ENCODE assay signal across 15 cellular contexts in the genomic region with DNA sequence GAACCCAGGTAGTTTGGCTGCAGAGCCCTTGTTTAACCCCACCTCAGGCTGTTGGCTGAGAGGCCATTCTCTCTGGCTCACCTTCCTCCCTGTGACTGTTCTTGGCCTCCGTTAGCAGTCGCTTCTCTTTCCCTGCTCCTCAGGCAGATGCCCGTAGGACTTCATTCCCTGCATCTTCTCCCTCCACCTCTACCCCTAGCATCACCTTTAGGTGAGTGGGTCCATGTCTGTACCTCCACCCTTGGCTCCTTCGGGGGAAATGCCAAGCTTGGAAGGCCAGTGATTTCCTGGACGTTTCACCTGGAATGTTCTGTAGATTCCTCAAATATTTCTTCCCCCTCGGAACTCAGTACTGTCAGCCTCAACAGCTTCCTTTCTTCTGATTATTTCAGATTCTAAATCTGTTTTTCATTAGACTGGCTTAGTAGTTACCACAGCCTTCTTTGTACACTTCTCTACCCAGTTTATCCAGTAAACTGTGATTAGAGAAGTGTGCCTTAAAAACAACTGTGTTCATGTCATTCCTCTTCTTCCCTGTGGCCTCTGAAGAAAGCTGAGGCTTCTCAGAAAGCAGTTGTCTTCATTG.
DNase-seq lines count a peak whose midpoint lies in the region; ATAC-seq and TF ChIP-seq lines count a peak whose summit lies in the region.
"Had no signal": no experiment of that assay in that cellular context is flagged by ENCODE, and none has a peak within 500 bp of the region (broad histone marks: within the 10 kb centered on the region; RNA-seq: fewer than 3 reads in every experiment).

No MANE protein-coding gene starts in this region.

- POLR2A ChIA-PET in CD4-positive, alpha-beta memory T cell (lab: Charles Lee; ENCODE audit: partially characterized antibody): no interaction called here

- peaks cover 0 to 2% (median 0%) of the 10 kb centered on the region in 8 donors for H3K9me3 Mint-ChIP-seq in CD4-positive, alpha-beta memory T cell
- H3K9me3 Mint-ChIP-seq: activated CD4-positive, alpha-beta memory T cell treated with anti-CD3 and anti-CD28 coated beads for 36 hours; endodermal cell had no signal

- dilution Hi-C loops in mammary epithelial cell (cut with HindIII; ENCODE audit: low sequenced_read_pairs): no loop called here

- no TSS peak for BruUV-seq in mammary epithelial cell (replicated peaks; lab: Mats Ljungman, UMichigan)

- H3K27me3 Mint-ChIP-seq in CD4-positive, alpha-beta memory T cell: no peaks in the 10 kb centered on the region
- H3K27me3 Mint-ChIP-seq: activated CD4-positive, alpha-beta memory T cell treated with anti-CD3 and anti-CD28 coated beads for 36 hours had no signal

- intact Hi-C loops in posterior vena cava (cut with DNase I) (no loop called here), gastrocnemius medialis (cut with DNase I; ENCODE audit: low total_unique reads) (no loop called here), mammary epithelial cell (cut with micrococcal nuclease) (no loop called here)
- intact Hi-C loops in CD4-positive, alpha-beta memory T cell (cut with micrococcal nuclease): no loop called here

- H3K4me3 ChIP-seq in DOHH2 (ENCODE audit: low read length): no peak overlapping the region
- no peak overlapping the region for H3K4me3 ChIP-seq in gastrocnemius medialis
- no peak overlapping the region for H3K4me3 ChIP-seq in mammary epithelial cell (replicated peaks in 1 of 3; ENCODE audit: insufficient read depth in 1 of 3, low read depth in 2 of 3, low read length in 3 of 3)
- no peak overlapping the region for H3K4me3 ChIP-seq in CD4-positive, alpha-beta memory T cell (ENCODE audit: low read length in 2 of 2)
- H3K4me3 ChIP-seq: psoas muscle, suprapubic skin had no signal

- H3K79me2 ChIP-seq in DOHH2 (ENCODE audit: control insufficient read depth, low read length): peaks cover 41% of the 10 kb centered on the region
- no peaks in the 10 kb centered on the region for H3K79me2 ChIP-seq in mammary epithelial cell (ENCODE audit: insufficient read depth, low read length)

- no peak overlapping the region for H3K9ac ChIP-seq in mammary epithelial cell (ENCODE audit: insufficient read depth, low read length)

- peak overlapping the region in 2 of 8 donors; percentile 14 to 50 for H3K4me3 Mint-ChIP-seq in CD4-positive, alpha-beta memory T cell
- H3K4me3 Mint-ChIP-seq: activated CD4-positive, alpha-beta memory T cell treated with anti-CD3 and anti-CD28 coated beads for 36 hours; endodermal cell had no signal

- H3K9me2 ChIP-seq in DOHH2 (replicated peaks; ENCODE audit: control insufficient read depth, low read length): no peaks in the 10 kb centered on the region

- in situ Hi-C loops in gastrocnemius medialis (cut with MboI; ENCODE audit: low sequenced_read_pairs in 4 of 4) (no loop called here), mammary epithelial cell (cut with MboI; ENCODE audit: low sequenced_read_pairs in 2 of 2) (no loop called here)

- TF ChIP-seq POLR2A in gastrocnemius medialis (IDR thresholded peaks at IDR 0.05): no peak

- peaks cover 4% of the 10 kb centered on the region; the same call in 1 of the 2 replicates for H4K20me1 ChIP-seq in DOHH2 (ENCODE audit: control insufficient read depth, insufficient read depth, low read depth, low read length)
- no peaks in the 10 kb centered on the region for H4K20me1 ChIP-seq in mammary epithelial cell (ENCODE audit: insufficient read depth, low read length)

- peak overlapping the region; percentile 0; the same call in 1 of the 2 replicates for H3K4me2 ChIP-seq in DOHH2 (ENCODE audit: low read length)
- H3K4me2 ChIP-seq in mammary epithelial cell (ENCODE audit: insufficient read depth, low read depth, low read length): no peak overlapping the region

- no peak for TF ChIP-seq CTCF in DOHH2 (IDR thresholded peaks at IDR 0.05; ENCODE audit: low read depth, low read length, poor library complexity, severe bottlenecking)
- TF ChIP-seq CTCF in gastrocnemius medialis (IDR thresholded peaks at IDR 0.05 in 4 of 5, conservative IDR thresholded peaks at IDR 0.05 in 1 of 5): no peak
- TF ChIP-seq CTCF in mammary epithelial cell (conservative IDR thresholded peaks at IDR 0.05 in 1 of 2, IDR thresholded peaks at IDR 0.05 in 1 of 2; ENCODE audit: extremely low read depth in 1 of 2, insufficient read depth in 1 of 2, low read depth in 1 of 2, low read length in 2 of 2): no peak

- CTCF ChIA-PET in mammary epithelial cell (lab: Charles Lee; ENCODE audit: low non-redundant PET): no interaction called here
- CTCF ChIA-PET in CD4-positive, alpha-beta memory T cell (lab: Charles Lee; ENCODE audit: partially characterized antibody): no interaction called here

- H3K36me3 Mint-ChIP-seq in CD4-positive, alpha-beta memory T cell: peaks cover 2 to 5% of the 10 kb centered on the region in 2 donors

- no peaks in the 10 kb centered on the region for H3F3A ChIP-seq in DOHH2 (ENCODE audit: control insufficient read depth, insufficient read depth)

- H2AFZ ChIP-seq in mammary epithelial cell (ENCODE audit: low read depth, low read length): no peak overlapping the region

- DNase-seq in NCI-H226 (peak; percentile 33), dedifferentiated amniotic fluid mesenchymal stem cell (ENCODE audit: extremely low spot score) (peak; percentile 34), posterior vena cava (ENCODE audit: low spot score) (peak; percentile 8), gastrocnemius medialis (no peak), mammary epithelial cell (no peak)
- no peak for DNase-seq in activated effector memory CD4-positive, alpha-beta T cell treated with anti-CD3 and anti-CD28 coated beads, Interleukin-2, amount 50 U/mL, for 16 hours
- DNase-seq in CD4-positive, alpha-beta memory T cell: no peak
- DNase-seq: activated CD4-positive, alpha-beta memory T cell treated with anti-CD3 and anti-CD28 coated beads for 36 hours; activated effector memory CD4-positive, alpha-beta T cell treated with Interleukin-2 at 50 U/mL for 16 hours; endodermal cell; NCI-H2081; psoas muscle; SIG-M5 had no signal

- H3K4me1 ChIP-seq in DOHH2 (ENCODE audit: control insufficient read depth, low read length) (peaks cover 39% of the 10 kb centered on the region), gastrocnemius medialis (peaks cover 56 to 76% of the 10 kb centered on the region in 2 donors), mammary epithelial cell (ENCODE audit: insufficient read depth, low read length) (peaks cover 17% of the 10 kb centered on the region)
- H3K4me1 ChIP-seq in CD4-positive, alpha-beta memory T cell (ENCODE audit: insufficient read depth, low read length): peaks cover 28% of the 10 kb centered on the region

- H3K36me3 ChIP-seq in DOHH2 (ENCODE audit: control insufficient read depth, low read length) (peaks cover 11% of the 10 kb centered on the region; the same call in 1 of the 2 replicates), gastrocnemius medialis (no peaks in the 10 kb centered on the region), mammary epithelial cell (ENCODE audit: insufficient read depth, low read length) (no peaks in the 10 kb centered on the region)
- no peaks in the 10 kb centered on the region for H3K36me3 ChIP-seq in CD4-positive, alpha-beta memory T cell (ENCODE audit: insufficient read depth, low read length)
- H3K36me3 ChIP-seq: suprapubic skin had no signal

- no peak overlapping the region for H3K27ac ChIP-seq in DOHH2 (ENCODE audit: low read depth, low read length)
- no peak overlapping the region for H3K27ac ChIP-seq in gastrocnemius medialis
- H3K27ac ChIP-seq in mammary epithelial cell (ENCODE audit: insufficient read depth, low read depth, low read length): no peak overlapping the region
- H3K27ac ChIP-seq in CD4-positive, alpha-beta memory T cell (ENCODE audit: low read depth, low read length): no peak overlapping the region
- H3K27ac ChIP-seq: psoas muscle, suprapubic skin had no signal

- H3K9me3 ChIP-seq in DOHH2 (ENCODE audit: control insufficient read depth, insufficient read depth, low read length) (no peaks in the 10 kb centered on the region), gastrocnemius medialis (no peaks in the 10 kb centered on the region), mammary epithelial cell (replicated peaks; ENCODE audit: insufficient read depth, low read length) (no peaks in the 10 kb centered on the region)
- H3K9me3 ChIP-seq in CD4-positive, alpha-beta memory T cell (ENCODE audit: control insufficient read depth in 1 of 2, low read length in 2 of 2): no peaks in the 10 kb centered on the region
- H3K9me3 ChIP-seq: psoas muscle, suprapubic skin had no signal

- H3K4me1 Mint-ChIP-seq in CD4-positive, alpha-beta memory T cell: peaks cover 33 to 63% (median 49%) of the 10 kb centered on the region in 4 donors

- no peaks in the 10 kb centered on the region for H3K27me3 ChIP-seq in DOHH2 (ENCODE audit: control insufficient read depth, low read length)
- no peaks in the 10 kb centered on the region for H3K27me3 ChIP-seq in gastrocnemius medialis
- H3K27me3 ChIP-seq in mammary epithelial cell (ENCODE audit: insufficient read depth, low read length): no peaks in the 10 kb centered on the region
- H3K27me3 ChIP-seq in CD4-positive, alpha-beta memory T cell (ENCODE audit: insufficient read depth, low read length): no peaks in the 10 kb centered on the region
- H3K27me3 ChIP-seq: suprapubic skin had no signal

- 44% methylated on average over 6 of the region's 6 CpGs for WGBS in mammary epithelial cell (ENCODE audit: low coverage, missing lambda C conversion rate)

- H3K27ac Mint-ChIP-seq in CD4-positive, alpha-beta memory T cell: peak overlapping the region in 1 of 7 donors; percentile 68
- H3K27ac Mint-ChIP-seq: endodermal cell had no signal

- ATAC-seq in gastrocnemius medialis: no peak
- ATAC-seq: psoas muscle had no signal

Comparison
In these comparisons a context has a peak if more than half of its experiments do, and no peak if none do; other contexts are left out.
1. DNase-seq: peak in NCI-H226 (single experiment), dedifferentiated amniotic fluid mesenchymal stem cell (single experiment) and posterior vena cava (single experiment); none in gastrocnemius medialis (0 of 2), activated effector memory CD4-positive, alpha-beta T cell treated with anti-CD3 and anti-CD28 coated beads, Interleukin-2, amount 50 U/mL, for 16 hours (single experiment), mammary epithelial cell (single experiment) and CD4-positive, alpha-beta memory T cell (0 of 5).